In genomic region chr1:110339427-110340206, GRCh38 we compare ENCODE assay signal across 8 cellular contexts. TPM values are rescaled to one million over a fixed set of nuclear protein-coding genes. Genes with fewer than 3 reads are reported as not detected.
DNase-seq lines count a peak whose midpoint lies in the region; ATAC-seq, FAIRE-seq and TF ChIP-seq lines count a peak whose summit lies in the region.

No MANE protein-coding gene starts in this region.

- in situ Hi-C loops in GM12878 (cut with MboI) = no loop called here

- peak overlapping the region; percentile 68 for H2AFZ ChIP-seq in GM12878 (ENCODE audit: control insufficient read depth, low read depth, low read length)

- peak overlapping the region; percentile 75 for H3K4me2 ChIP-seq in GM12878 (ENCODE audit: control insufficient read depth, insufficient read depth)

- TF ChIP-seq CTCF in GM12878 (IDR thresholded peaks at IDR 0.05 in 2 of 3, conservative IDR thresholded peaks at IDR 0.05 in 1 of 3; ENCODE audit: control insufficient read depth in 2 of 3, extremely low read depth in 1 of 3, insufficient read depth in 1 of 3, low read depth in 3 of 3, low read length in 3 of 3) = peak in 2 of 3 experiments; percentile 19 to 41; a peak in 1 of 6 replicates

- no peak for DNase-seq in SK-N-MC (ENCODE audit: low read depth, low spot score)
- no peak for DNase-seq in GM12878 (ENCODE audit: low read depth, low spot score)
- DNase-seq in iPS-NIHi11 (ENCODE audit: low spot score) = peak; percentile 64
- DNase-seq in stimulated activated CD4-positive, alpha-beta T cell treated with anti-CD3 and anti-CD28 coated beads, Interleukin-15, amount 100 ng/mL, for 48 hours (ENCODE audit: low read depth in 2 of 2) = peak; percentile 52 to 53
- no peak for DNase-seq in NCI-H187 treated with DMSO at 0.1 percent for 48 hours (lab: John Stamatoyannopoulos, UW)

- RAD21 ChIA-PET in GM12878 (lab: Charles Lee; ENCODE audit: unreplicated experiment) = interaction anchor here (0.6 to 7.4 kb wide), 17 partner anchors 8 to 355 kb away, joined by 3 to 80 read pairs (median 8); partner anchors contain the start of genes AHCYL1, KCNC4 and LAMTOR5

- intact Hi-C loops in GM12878 (cut with micrococcal nuclease; ENCODE audit: unreplicated experiment) = loop anchor here (2.0 to 10.0 kb wide), 4 partner anchors 45 to 1263 kb away; partner anchors contain the start of genes LAMTOR5 and PSMA5

- TF ChIP-seq POLR2A in GM12878 (IDR thresholded peaks at IDR 0.05; ENCODE audit: low read depth, low read length) = peak; percentile 96

- H3K79me2 ChIP-seq in GM12878 (ENCODE audit: control insufficient read depth, insufficient read depth, low read length) = peaks cover 60% of the 10 kb centered on the region

- H3K36me3 ChIP-seq in ES-I3 (ENCODE audit: insufficient read depth, low read length) (no peaks in the 10 kb centered on the region; the same call in 1 of the 2 replicates), SK-N-MC (ENCODE audit: insufficient read depth, low read length) (peaks cover 46% of the 10 kb centered on the region), GM12878 (ENCODE audit: control insufficient read depth in 2 of 2, insufficient read depth in 2 of 2, low read length in 1 of 2) (peaks cover 9 to 16% of the 10 kb centered on the region in 2 experiments; a peak in 3 of 4 replicates)

- TSS peak; percentile 57 for BruUV-seq in GM12878 (replicated peaks; lab: Mats Ljungman, UMichigan)

- peaks cover 6% of the 10 kb centered on the region; the same call in 1 of the 2 replicates for H4K20me1 ChIP-seq in GM12878 (ENCODE audit: control insufficient read depth, insufficient read depth)

- TF ChIP-seq RAD21 in GM12878 (IDR thresholded peaks at IDR 0.05; ENCODE audit: insufficient read depth, low read depth, low read length) = no peak

- 2% methylated on average over 75 of the region's 75 CpGs for WGBS in GM12878 (ENCODE audit: insufficient coverage, insufficient replicate concordance, low lambda C conversion rate, missing lambda C conversion rate)

- POLR2A ChIA-PET in GM12878 (lab: Charles Lee) = interaction anchor here (0.6 to 4.0 kb wide), 15 partner anchors 9 to 855 kb away, joined by 3 to 43 read pairs (median 9); partner anchors contain the start of genes KCNC4 and LAMTOR5

- H3K9ac ChIP-seq in ES-I3 (ENCODE audit: low read depth, low read length) (peak overlapping the region; percentile 92), SK-N-MC (ENCODE audit: insufficient read length) (peak overlapping the region; percentile 98), GM12878 (ENCODE audit: control insufficient read depth, insufficient read depth, low read length) (peak overlapping the region; percentile 92)

- TF ChIP-seq EP300 in GM12878 (IDR thresholded peaks at IDR 0.05; ENCODE audit: borderline replicate concordance in 1 of 2, control insufficient read depth in 1 of 2, low read depth in 2 of 2, low read length in 2 of 2) = 0 out of 4 replicates have a peak, but pooled peaks of 1 of the 2 experiments have one; percentile 11

- FAIRE-seq in GM12878 (lab: Jason Lieb, UNC) = no peak

- SMC1A ChIA-PET in GM12878 (lab: Charles Lee; ENCODE audit: uncharacterized antibody, unreplicated experiment) = interaction anchor here (0.7 to 8.4 kb wide), 10 partner anchors 9 to 136 kb away, joined by 3 to 51 read pairs (median 14); partner anchors contain the start of genes KCNC4 and LAMTOR5

- H3K27ac ChIP-seq in SK-N-MC = peak overlapping the region; percentile 91
- peak overlapping the region; percentile 97 for H3K27ac ChIP-seq in GM12878 (ENCODE audit: control insufficient read depth, insufficient read depth)

- H3K4me1 ChIP-seq in ES-I3 (ENCODE audit: insufficient read depth, low read length) = peaks cover 16% of the 10 kb centered on the region
- H3K4me1 ChIP-seq in GM12878 (ENCODE audit: control insufficient read depth, insufficient read depth, low read length) = peaks cover 5% of the 10 kb centered on the region

- peak overlapping the region; percentile 96 for H3K4me3 ChIP-seq in SK-N-MC
- H3K4me3 ChIP-seq in GM12878 = peak overlapping the region; percentile 83

- ATAC-seq in HG03135 (IDR thresholded peaks at IDR 0.05; ENCODE audit: unreplicated experiment) = peak; percentile 1
- ATAC-seq in GM12878 = peak; percentile 38
- no peak for ATAC-seq in HG03095 (IDR thresholded peaks at IDR 0.05; ENCODE audit: unreplicated experiment)

- no peaks in the 10 kb centered on the region for H3K27me3 ChIP-seq in GM12878 (replicated peaks in 1 of 2; ENCODE audit: control insufficient read depth in 2 of 2, insufficient read depth in 2 of 2, low read length in 1 of 2)

- no peaks in the 10 kb centered on the region for H3K9me3 ChIP-seq in ES-I3 (ENCODE audit: control insufficient read depth, insufficient read depth, low read length)
- H3K9me3 ChIP-seq in SK-N-MC (ENCODE audit: low read depth, low read length) = peaks cover 4% of the 10 kb centered on the region; the same call in 1 of the 2 replicates
- H3K9me3 ChIP-seq in GM12878 (replicated peaks; ENCODE audit: control insufficient read depth, insufficient read depth, low read length) = no peaks in the 10 kb centered on the region

- CTCF ChIA-PET in GM12878 (lab: Yijun Ruan, JAX) = interaction anchor here (0.6 to 8.5 kb wide), 15 partner anchors 9 to 441 kb away, joined by 3 to 62 read pairs (median 7); partner anchors contain the start of genes AHCYL1, KCNC4 and LAMTOR5

TF ChIP-seq in GM12878, 131 proteins besides CTCF, POLR2A, EP300 and RAD21 (continues in another document):
- TF ChIP-seq SMC3 (IDR thresholded peaks at IDR 0.05; ENCODE audit: borderline replicate concordance, low read length) (no peak), SPI1 (IDR thresholded peaks at IDR 0.05; ENCODE audit: borderline replicate concordance, insufficient read depth, low read depth, low read length) (no peak), E4F1 (IDR thresholded peaks at IDR 0.05; ENCODE audit: borderline replicate concordance, partially characterized antibody) (no peak), ZNF24 (IDR thresholded peaks at IDR 0.05) (no peak), YY1 (IDR thresholded peaks at IDR 0.05; ENCODE audit: low read depth, low read length) (peak; percentile 99), MEF2A (IDR thresholded peaks at IDR 0.05; ENCODE audit: insufficient read depth, low read depth, low read length) (no peak), KDM1A (IDR thresholded peaks at IDR 0.05; ENCODE audit: borderline replicate concordance) (no peak), LARP7 (IDR thresholded peaks at IDR 0.05) (peak; percentile 83)

RNA-seq across cellular contexts. Expression of gene RBM15, which starts 0.4 kb away (rescaled TPM):
- total RNA-seq in GM12878 (2013; cell fraction: nucleolus; rRNA removed) = 214 and 247 TPM in 2 replicates
- total RNA-seq in GM12878 (2014; rRNA removed) (62.5 and 63.2 TPM in 2 replicates), GM12878 (2014; rRNA removed; fragmentation: Illumina TruSeq; extraction: Trizol) (44.4 and 47.3 TPM in 2 replicates), GM12878 (2021) (47.8 and 51.6 TPM in 2 replicates)
- polyA plus RNA-seq in GM12878 (2011; ENCODE audit: low read depth) = 8.2 TPM
- polyA plus RNA-seq in GM12878 (2011; rRNA removed) (25.6 and 31.2 TPM in 2 replicates), GM12878 (2014; fragmentation: Illumina TruSeq; extraction: Trizol) (11.3 and 15.6 TPM in 2 replicates), GM12878 (2014; fragmentation: Nextera tagmentation; extraction: Ambion mirVana) (1 to 10 TPM; 3.1 to 3.6 TPM), GM12878 (2014; rRNA removed) (26.7 and 27.0 TPM in 2 replicates), GM12878 (2016; fragmentation: Nextera tagmentation; extraction: Ambion mirVana) (10 to 100 TPM; 25.1 to 26.4 TPM)
- polyA plus RNA-seq in GM12878 (2011; cell fraction: cytosol; rRNA removed) = 32.2 and 32.8 TPM in 2 replicates
- polyA plus RNA-seq in GM12878 (2011; cell fraction: nucleus; rRNA removed) = 43.3 and 43.7 TPM in 2 replicates
- 14.8 and 17.7 TPM in 2 replicates for polyA plus RNA-seq in GM12878 (2012)
- 141 and 217 TPM in 2 replicates for polyA minus RNA-seq in GM12878 (2011; rRNA and poly(A)+ RNA removed)
- polyA minus RNA-seq in GM12878 (2011; cell fraction: cytosol; rRNA and poly(A)+ RNA removed) = 43.8 and 44.7 TPM in 2 replicates
- 156 and 252 TPM in 2 replicates for polyA minus RNA-seq in GM12878 (2011; cell fraction: nucleus; rRNA and poly(A)+ RNA removed)

RNA-seq across cellular contexts. Expression of gene SLC16A4, which starts 51.2 kb away (rescaled TPM):
- 2.3 and 3.2 TPM in 2 replicates for total RNA-seq in GM12878 (2013; cell fraction: nucleolus; rRNA removed)
- 0.17 and 0.22 TPM in 2 replicates for total RNA-seq in GM12878 (2014; rRNA removed)
- 0.09 and 0.13 TPM in 2 replicates for total RNA-seq in GM12878 (2014; rRNA removed; fragmentation: Illumina TruSeq; extraction: Trizol)
- not detected in 2 replicates for total RNA-seq in GM12878 (2021)
- 0.39 TPM for polyA plus RNA-seq in GM12878 (2011; ENCODE audit: low read depth)
- 0.57 and 0.95 TPM in 2 replicates for polyA plus RNA-seq in GM12878 (2011; rRNA removed)
- polyA plus RNA-seq in GM12878 (2011; cell fraction: cytosol; rRNA removed) = 0.18 and 0.27 TPM in 2 replicates
- 0.44 and 0.76 TPM in 2 replicates for polyA plus RNA-seq in GM12878 (2011; cell fraction: nucleus; rRNA removed)
- 0.48 and 0.62 TPM in 2 replicates for polyA plus RNA-seq in GM12878 (2012)
- 0.26 and 0.52 TPM in 2 replicates for polyA plus RNA-seq in GM12878 (2014; fragmentation: Illumina TruSeq; extraction: Trizol)
- under 1 TPM; 0.15 to 0.45 TPM for polyA plus RNA-seq in GM12878 (2014; fragmentation: Nextera tagmentation; extraction: Ambion mirVana)
- polyA plus RNA-seq in GM12878 (2014; rRNA removed) = 0.08 and 0.26 TPM in 2 replicates
- polyA plus RNA-seq in GM12878 (2016; fragmentation: Nextera tagmentation; extraction: Ambion mirVana) = 1 to 10 TPM; 2.1 to 2.2 TPM
- polyA minus RNA-seq in GM12878 (2011; rRNA and poly(A)+ RNA removed) = 0.36 and 0.88 TPM in 2 replicates
- polyA minus RNA-seq in GM12878 (2011; cell fraction: cytosol; rRNA and poly(A)+ RNA removed) = not detected in 2 replicates
- 0.38 TPM in 1 of 2 replicates, not detected in the other for polyA minus RNA-seq in GM12878 (2011; cell fraction: nucleus; rRNA and poly(A)+ RNA removed)

Comparison
In these comparisons a context has a peak if more than half of its experiments do, and no peak if none do; other contexts are left out.
1. DNase-seq: peak in iPS-NIHi11 (single experiment) and stimulated activated CD4-positive, alpha-beta T cell treated with anti-CD3 and anti-CD28 coated beads, Interleukin-15, amount 100 ng/mL, for 48 hours (2 of 2); none in SK-N-MC (single experiment), GM12878 (single experiment) and NCI-H187 treated with DMSO at 0.1 percent for 48 hours (single experiment).
2. Peak in every context shown above with its lines, with median percentiles within 50 percentile points of each other: H3K9ac ChIP-seq.